ENCODE assay signal across 8 cellular contexts in the genomic region with DNA sequence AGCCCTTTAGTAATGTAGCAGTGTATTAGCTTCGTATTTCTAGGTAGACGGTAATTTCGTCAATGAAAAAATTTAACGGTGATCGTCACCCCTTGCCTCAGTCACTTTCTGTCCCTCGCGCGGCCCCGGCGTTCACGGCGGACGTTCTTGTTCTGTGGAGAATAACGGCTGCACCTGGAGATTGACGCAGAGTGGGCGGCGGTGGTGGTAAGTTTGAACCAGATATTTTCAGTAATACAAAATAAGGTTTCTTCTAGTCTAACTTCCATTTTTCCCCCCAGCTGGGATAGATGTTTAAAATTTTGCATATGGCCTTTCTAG. TPM values are rescaled to one million over a fixed set of nuclear protein-coding genes. Genes with fewer than 3 reads are reported as not detected.
A peak's percentile ranks its signal among the peaks of the same experiment; 100 is the strongest.
DNase-seq lines count a peak whose midpoint lies in the region; ATAC-seq, FAIRE-seq and TF ChIP-seq lines count a peak whose summit lies in the region.

No MANE protein-coding gene starts in this region.

- ATAC-seq in GM21526 (IDR thresholded peaks at IDR 0.05; ENCODE audit: low FRiP score, unreplicated experiment) (peak; percentile 3), lung (ENCODE audit: insufficient read depth, low FRiP score) (peak; percentile 7), GM18519 (IDR thresholded peaks at IDR 0.05; ENCODE audit: low FRiP score, unreplicated experiment) (no peak)

- H3K4me1 ChIP-seq in BLaER1 treated with 17β-estradiol and CSF1 and Interleukin-3, amounts not matched to agents 10 nM and 100 nM, result peaks cover 0 to 12% (median 9%) of the 10 kb centered on the region in 10 experiments; a peak in 9 of 20 replicates
- peaks cover 0 to 3% of the 10 kb centered on the region in 2 donors for H3K4me1 ChIP-seq in lung (ENCODE audit: control insufficient read depth in 2 of 2, insufficient read depth in 2 of 2, low read length in 2 of 2)
- H3K4me1 ChIP-seq in subcutaneous abdominal adipose tissue (ENCODE audit: control insufficient read depth in 5 of 5, insufficient read depth in 5 of 5, low read length in 5 of 5), result peaks cover 0 to 18% (median 12%) of the 10 kb centered on the region in 5 donors

- POLR2A ChIA-PET in RWPE1 (lab: Yijun Ruan, JAX; ENCODE audit: low non-redundant PET), result interaction anchor here (0.7 kb wide), 1 partner anchor 40 kb away, joined by 3 read pairs; no protein-coding TSS in a partner anchor

- TF ChIP-seq CTCF in RWPE1 (conservative IDR thresholded peaks at IDR 0.05; ENCODE audit: low read depth), result no peak
- TF ChIP-seq CTCF in lung (IDR thresholded peaks at IDR 0.05; ENCODE audit: control extremely low read depth, extremely low read depth), result no peak

- FAIRE-seq in HTR-8/SVneo (lab: Jason Lieb, UNC), result no peak

- peaks cover 63 to 76% (median 68%) of the 10 kb centered on the region in 11 experiments for H3K36me3 ChIP-seq in BLaER1 treated with 17β-estradiol and CSF1 and Interleukin-3, amounts not matched to agents 10 nM and 100 nM
- peaks cover 9 to 19% of the 10 kb centered on the region in 2 donors for H3K36me3 ChIP-seq in lung (ENCODE audit: control insufficient read depth in 2 of 2, insufficient read depth in 2 of 2, low read length in 2 of 2)
- H3K36me3 ChIP-seq in subcutaneous abdominal adipose tissue (ENCODE audit: control insufficient read depth in 5 of 5, insufficient read depth in 5 of 5, low read length in 5 of 5), result peaks cover 13 to 31% (median 17%) of the 10 kb centered on the region in 5 donors

- WGBS in lung, 2 donors, result 0 to 1% methylated on average over 17 of the region's 17 CpGs

- H3K4me2 ChIP-seq in BLaER1 treated with 17β-estradiol and CSF1 and Interleukin-3, amounts not matched to agents 10 nM and 100 nM, result peak overlapping the region; percentile 55 to 89 (median 83)

- H4K20me1 ChIP-seq in BLaER1 treated with 17β-estradiol and CSF1 and Interleukin-3, amounts not matched to agents 10 nM and 100 nM, result no peaks in the 10 kb centered on the region

- H3K9me3 ChIP-seq in BLaER1 treated with 17β-estradiol and CSF1 and Interleukin-3, amounts not matched to agents 10 nM and 100 nM (replicated peaks in 1 of 11), result peaks cover 77 to 83% (median 80%) of the 10 kb centered on the region in 11 experiments
- H3K9me3 ChIP-seq in lung (ENCODE audit: control insufficient read depth in 2 of 2, insufficient read depth in 1 of 2, low read length in 1 of 2), result peaks cover 9 to 24% of the 10 kb centered on the region in 2 donors
- H3K9me3 ChIP-seq in subcutaneous abdominal adipose tissue (ENCODE audit: control insufficient read depth in 5 of 5, low read length in 5 of 5), result peaks cover 27 to 62% (median 37%) of the 10 kb centered on the region in 5 donors

- H3K4me3 ChIP-seq in BLaER1 treated with 17β-estradiol and CSF1 and Interleukin-3, amounts not matched to agents 10 nM and 100 nM, result peak overlapping the region; percentile 77 to 89 (median 86)
- peak overlapping the region; percentile 79 for H3K4me3 ChIP-seq in lung
- peak overlapping the region; percentile 81 to 99 (median 89) for H3K4me3 ChIP-seq in subcutaneous abdominal adipose tissue (ENCODE audit: low read depth in 1 of 5, low read length in 5 of 5)

- DNase-seq in RWPE1 (ENCODE audit: low spot score) (no peak), lung (ENCODE audit: low spot score) (peak; percentile 31), HTR-8/SVneo (ENCODE audit: insufficient read length, low spot score) (no peak)

- peak overlapping the region; percentile 70 to 88 (median 83) for H3K27ac ChIP-seq in BLaER1 treated with 17β-estradiol and CSF1 and Interleukin-3, amounts not matched to agents 10 nM and 100 nM
- peak overlapping the region; percentile 96 for H3K27ac ChIP-seq in RWPE1
- H3K27ac ChIP-seq in cingulate gyrus (ENCODE audit: low read depth, low read length), result peak overlapping the region; percentile 95
- H3K27ac ChIP-seq in lung (ENCODE audit: low read depth in 1 of 2, low read length in 1 of 2), result peak overlapping the region; percentile 85 to 95
- H3K27ac ChIP-seq in subcutaneous abdominal adipose tissue (ENCODE audit: low read depth, low read length), result peak overlapping the region; percentile 91

- CTCF ChIA-PET in RWPE1 (lab: Yijun Ruan, JAX), result interaction anchor here (1.1 kb wide), 1 partner anchor 29 kb away, joined by 3 read pairs; no protein-coding TSS in a partner anchor

- H3K27me3 ChIP-seq in BLaER1 treated with 17β-estradiol and CSF1 and Interleukin-3, amounts not matched to agents 10 nM and 100 nM, result no peaks in the 10 kb centered on the region
- no peaks in the 10 kb centered on the region for H3K27me3 ChIP-seq in lung (ENCODE audit: control insufficient read depth, insufficient read depth)
- H3K27me3 ChIP-seq in subcutaneous abdominal adipose tissue (ENCODE audit: control insufficient read depth in 5 of 5, insufficient read depth in 4 of 5, low read length in 5 of 5), result no peaks in the 10 kb centered on the region

- H3K9ac ChIP-seq in BLaER1 treated with 17β-estradiol and CSF1 and Interleukin-3, amounts not matched to agents 10 nM and 100 nM, result peak overlapping the region; percentile 76 to 88 (median 86)
- H3K9ac ChIP-seq in subcutaneous abdominal adipose tissue (ENCODE audit: low read length in 5 of 5), result peak overlapping the region; percentile 75 to 92 (median 84)

RNA-seq across cellular contexts. Expression of gene ZNF10, which starts 0.3 kb away (rescaled TPM):
- total RNA-seq in lung, result 10 to 100 TPM in 1 of 2 donors, 1 to 10 TPM in 1; 7.0 to 26.2 TPM
- 1 to 10 TPM; 3.2 to 6.7 TPM for polyA plus RNA-seq in lung

RNA-seq across cellular contexts. Expression of gene ZNF891, which starts 0.7 kb away (rescaled TPM):
- 1 to 10 TPM; 1.3 to 6.2 TPM for total RNA-seq in lung
- under 1 TPM; 0.26 to 0.93 TPM for polyA plus RNA-seq in lung

RNA-seq across cellular contexts. Expression of gene ZNF140, which starts 50.0 kb away (rescaled TPM):
- total RNA-seq in lung, result 10 to 100 TPM; 14.4 to 57.7 TPM
- polyA plus RNA-seq in lung, result 10 to 100 TPM; 11.4 to 14.0 TPM

RNA-seq across cellular contexts. Expression of gene ZNF268, which starts 50.5 kb away (rescaled TPM):
- total RNA-seq in lung, result 10 to 100 TPM; 20.5 to 33.8 TPM
- polyA plus RNA-seq in lung, result 1 to 10 TPM; 3.3 to 7.9 TPM
